In the genomic region with DNA sequence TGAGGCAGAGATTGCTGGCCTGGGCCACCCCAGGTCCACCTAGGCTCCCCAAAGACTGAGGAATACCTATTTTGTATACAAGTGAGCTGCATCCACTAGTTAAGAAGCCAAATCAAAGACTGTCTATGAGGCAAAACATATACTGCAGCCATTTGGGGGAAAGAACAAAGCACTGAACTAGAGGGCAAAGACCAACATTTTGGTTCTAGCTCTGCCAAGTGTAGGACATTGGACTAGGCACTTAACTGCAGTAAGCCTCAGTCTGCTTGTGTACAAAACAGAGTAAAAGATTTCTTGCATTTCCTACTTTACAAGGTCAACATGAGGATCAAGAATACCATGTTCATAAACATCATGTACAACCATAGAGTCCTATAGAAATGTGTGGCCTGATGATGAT, we compare ENCODE assay signal across 21 cellular contexts.
A peak's percentile ranks its signal among the peaks of the same experiment; 100 is the strongest.
DNase-seq lines count a peak whose midpoint lies in the region; ATAC-seq, FAIRE-seq and TF ChIP-seq lines count a peak whose summit lies in the region.
"Had no signal": no experiment of that assay in that cellular context is flagged by ENCODE, and none has a peak within 500 bp of the region (broad histone marks: within the 10 kb centered on the region; RNA-seq: fewer than 3 reads in every experiment).

No MANE protein-coding gene starts in this region.

- H3K27me3 ChIP-seq in liver (ENCODE audit: control insufficient read depth in 4 of 4, insufficient read depth in 4 of 4, low read length in 3 of 4) (no peaks in the 10 kb centered on the region), HepG2 (ENCODE audit: control insufficient read depth in 1 of 2, insufficient read depth in 2 of 2, low read length in 2 of 2) (no peaks in the 10 kb centered on the region), mesenchymal stem cell (ENCODE audit: control insufficient read depth in 1 of 2, insufficient read depth in 1 of 2, low read length in 2 of 2) (no peaks in the 10 kb centered on the region), thymus (ENCODE audit: control insufficient read depth, insufficient read depth) (no peaks in the 10 kb centered on the region)
- H3K27me3 ChIP-seq: MG63, SJSA1 had no signal

- TF ChIP-seq RAD21 in liver (IDR thresholded peaks at IDR 0.05) (no peak), HepG2 (CRISPR knock-in tag; IDR thresholded peaks at IDR 0.05) (no peak)

- CTCF ChIA-PET in HepG2 (lab: Yijun Ruan, JAX; ENCODE audit: low intra/inter-chr PET ratio, low total read pairs) = no interaction called here

- H3K9me3 ChIP-seq in liver (ENCODE audit: control insufficient read depth in 4 of 4, low read length in 3 of 4) = no peaks in the 10 kb centered on the region
- no peaks in the 10 kb centered on the region for H3K9me3 ChIP-seq in HepG2 (ENCODE audit: low read length)
- no peaks in the 10 kb centered on the region for H3K9me3 ChIP-seq in mesenchymal stem cell (ENCODE audit: control insufficient read depth, low read length)
- H3K9me3 ChIP-seq in thymus (ENCODE audit: control insufficient read depth) = no peaks in the 10 kb centered on the region
- H3K9me3 ChIP-seq: MG63, SJSA1 had no signal

- no peak for FAIRE-seq in HepG2 (lab: Jason Lieb, UNC)
- FAIRE-seq: GM12892, GM19239, H54 had no signal

- H4K20me1 ChIP-seq in HepG2 (ENCODE audit: insufficient read depth, low read length) = no peaks in the 10 kb centered on the region

- H2AFZ ChIP-seq in HepG2 (ENCODE audit: low read length) (no peak overlapping the region), mesenchymal stem cell (ENCODE audit: low read depth, low read length) (no peak overlapping the region)

- no peak overlapping the region for H2BK5ac ChIP-seq in mesenchymal stem cell (ENCODE audit: low read depth, low read length, poor library complexity, severe bottlenecking)

- no peak overlapping the region for H3K4me2 ChIP-seq in HepG2 (ENCODE audit: low read depth, low read length)
- no peak overlapping the region for H3K4me2 ChIP-seq in mesenchymal stem cell (ENCODE audit: low read length, poor library complexity, severe bottlenecking)

- intact Hi-C loops in HepG2 (cut with micrococcal nuclease; ENCODE audit: unreplicated experiment) = no loop called here

- in situ Hi-C loops in HepG2 (cut with HindIII; ENCODE audit: extremely low pct_ligation_motif_present, low pct_unique_long_range_greater_than_20kb) (no loop called here), GM13977 (cut with MboI; ENCODE audit: low pct_unique_long_range_greater_than_20kb, low sequenced_read_pairs, unreplicated experiment) (no loop called here)

- no TSS peak for BruUV-seq in HepG2 (replicated peaks; lab: Mats Ljungman, UMichigan)

- TF ChIP-seq CTCF in liver (IDR thresholded peaks at IDR 0.05; ENCODE audit: low read depth, low read length, missing input control) (no peak), HepG2 (CRISPR knock-in tag; IDR thresholded peaks at IDR 0.05) (no peak), GM13977 (IDR thresholded peaks at IDR 0.05; ENCODE audit: extremely low read depth, insufficient read depth, missing control alignments) (no peak)

- no peak overlapping the region for H4K91ac ChIP-seq in mesenchymal stem cell (ENCODE audit: low read length)

- TF ChIP-seq POLR2A in HepG2 (IDR thresholded peaks at IDR 0.05; ENCODE audit: insufficient read depth in 1 of 2, low read depth in 2 of 2, low read length in 2 of 2) = no peak

- peak overlapping the region in 1 of 2 experiments; percentile 70 for H2BK12ac ChIP-seq in mesenchymal stem cell (ENCODE audit: low read length in 2 of 2)

- H3K18ac ChIP-seq in mesenchymal stem cell (ENCODE audit: low read depth in 1 of 2, low read length in 2 of 2) = no peak overlapping the region

- H3K27ac ChIP-seq in liver (ENCODE audit: low read depth in 1 of 2, low read length in 2 of 2) (peak overlapping the region; percentile 3 to 40), HepG2 (ENCODE audit: extremely low read length, insufficient read depth, low read length) (no peak overlapping the region), mesenchymal stem cell (ENCODE audit: low read length, poor library complexity, severe bottlenecking) (no peak overlapping the region), thymus (ENCODE audit: low read depth) (peak overlapping the region; percentile 27)
- H3K27ac ChIP-seq: SJSA1 had no signal

- no peak overlapping the region for H3K4me3 ChIP-seq in liver (ENCODE audit: low read depth in 1 of 3, low read length in 3 of 3)
- no peak overlapping the region for H3K4me3 ChIP-seq in HepG2 (replicated peaks in 1 of 3; ENCODE audit: insufficient read depth in 1 of 3, low read depth in 2 of 3, low read length in 3 of 3)
- H3K4me3 ChIP-seq in mesenchymal stem cell (ENCODE audit: insufficient read depth in 1 of 2, low read depth in 1 of 2, low read length in 2 of 2) = no peak overlapping the region
- H3K4me3 ChIP-seq in thymus (ENCODE audit: low read length) = no peak overlapping the region
- H3K4me3 ChIP-seq: MG63, SJSA1 had no signal

- no peak overlapping the region for H3K14ac ChIP-seq in mesenchymal stem cell (ENCODE audit: low read length in 2 of 2)

- ATAC-seq in HepG2 = no peak

- no peak overlapping the region for H3K23ac ChIP-seq in mesenchymal stem cell (ENCODE audit: low read length in 2 of 2)

- no peak overlapping the region for H3K4ac ChIP-seq in mesenchymal stem cell (ENCODE audit: low read depth in 1 of 2, low read length in 2 of 2)

- peaks cover 2% of the 10 kb centered on the region for H3K79me1 ChIP-seq in mesenchymal stem cell (replicated peaks; ENCODE audit: low read length, poor library complexity, severe bottlenecking)

- H3K4me1 ChIP-seq in liver (ENCODE audit: control insufficient read depth in 4 of 4, insufficient read depth in 4 of 4, low read length in 3 of 4) (peaks cover 3 to 48% (median 31%) of the 10 kb centered on the region in 4 donors), HepG2 (ENCODE audit: insufficient read depth, low read length) (no peaks in the 10 kb centered on the region), mesenchymal stem cell (ENCODE audit: control insufficient read depth, insufficient read depth, low read depth, low read length) (peaks cover 3% of the 10 kb centered on the region), thymus (ENCODE audit: control insufficient read depth, insufficient read depth, low read length) (no peaks in the 10 kb centered on the region)

- H3K79me2 ChIP-seq in HepG2 (ENCODE audit: insufficient read depth, low read length) = no peaks in the 10 kb centered on the region

- no peaks in the 10 kb centered on the region for H3K36me3 ChIP-seq in liver (ENCODE audit: control insufficient read depth in 4 of 4, insufficient read depth in 3 of 4, low read depth in 1 of 4, low read length in 3 of 4)
- H3K36me3 ChIP-seq in HepG2 (replicated peaks in 1 of 2; ENCODE audit: control insufficient read depth in 1 of 2, insufficient read depth in 2 of 2, low read length in 2 of 2) = no peaks in the 10 kb centered on the region
- H3K36me3 ChIP-seq in mesenchymal stem cell (ENCODE audit: control insufficient read depth in 1 of 2, insufficient read depth in 2 of 2, low read depth in 1 of 2, low read length in 2 of 2) = no peaks in the 10 kb centered on the region
- H3K36me3 ChIP-seq in thymus (ENCODE audit: control insufficient read depth, insufficient read depth) = no peaks in the 10 kb centered on the region
- H3K36me3 ChIP-seq: MG63, SJSA1 had no signal

- no peak overlapping the region for H2BK120ac ChIP-seq in mesenchymal stem cell (ENCODE audit: low read depth, low read length)

- H2BK15ac ChIP-seq in mesenchymal stem cell (ENCODE audit: low read depth, poor library complexity, severe bottlenecking) = no peak overlapping the region

- no peak for DNase-seq in HepG2 (ENCODE audit: low spot score)
- no peak for DNase-seq in mesenchymal stem cell
- DNase-seq in GM13977 (ENCODE audit: low spot score) = no peak
- DNase-seq in activated CD4-positive, alpha-beta T cell treated with anti-CD3 and anti-CD28 coated beads for 1 hour = no peak
- DNase-seq in T-helper 2 cell = no peak
- DNase-seq: 8988T, Calu3, DND-41, KBM-7, MG63, NCI-H1694, NCI-H2029 treated with DMSO at 0.1 percent for 48 hours, NCI-H69, Right ventricle myocardium superior, RPMI8226 had no signal

- no peak for TF ChIP-seq EP300 in HepG2 (IDR thresholded peaks at IDR 0.05; ENCODE audit: low read depth in 2 of 2, low read length in 2 of 2)
- TF ChIP-seq EP300 in HepG2 (CRISPR knock-in tag; IDR thresholded peaks at IDR 0.05; ENCODE audit: borderline replicate concordance) = no peak

- POLR2A ChIA-PET in HepG2 (lab: Yijun Ruan, JAX) = no interaction called here

- H4K8ac ChIP-seq in mesenchymal stem cell (ENCODE audit: low read length) = no peak overlapping the region

- H3K9ac ChIP-seq in liver (ENCODE audit: low read depth in 1 of 2, low read length in 2 of 2) (no peak overlapping the region), HepG2 (ENCODE audit: insufficient read depth, low read depth, low read length) (no peak overlapping the region), mesenchymal stem cell (ENCODE audit: low read length) (no peak overlapping the region)

- H2AK5ac ChIP-seq in mesenchymal stem cell (ENCODE audit: low read length, severe bottlenecking) = peak overlapping the region; percentile 2

TF ChIP-seq in liver, 16 proteins besides CTCF, POLR2A, EP300 and RAD21 (continues in another document):
- peak; percentile 49 for TF ChIP-seq YY1 (IDR thresholded peaks at IDR 0.05)

TF ChIP-seq in HepG2, 621 proteins besides CTCF, POLR2A, EP300 and RAD21 (continues in another document):
- TF ChIP-seq CREBL2 (CRISPR knock-in tag; IDR thresholded peaks at IDR 0.05; ENCODE audit: borderline replicate concordance) = no peak
- TF ChIP-seq ZNF839 (CRISPR knock-in tag; IDR thresholded peaks at IDR 0.05; ENCODE audit: borderline replicate concordance) = no peak
- no peak for TF ChIP-seq HNRNPLL (IDR thresholded peaks at IDR 0.05; ENCODE audit: low read depth, low read length, poor library complexity, severe bottlenecking)
- TF ChIP-seq ZBTB43 (CRISPR knock-in tag; conservative IDR thresholded peaks at IDR 0.05) = no peak
- no peak for TF ChIP-seq ZNF556 (CRISPR knock-in tag; IDR thresholded peaks at IDR 0.05; ENCODE audit: borderline replicate concordance)

Comparison
In these comparisons a context has a peak if more than half of its experiments do, and no peak if none do; other contexts are left out.
1. H3K27ac ChIP-seq: peak in liver (2 of 2) and thymus (single experiment); none in HepG2 (single experiment) and mesenchymal stem cell (single experiment).